ENCODE assay signal across 24 cellular contexts in genomic region chr12:108788911-108789310, GRCh38. TPM values are rescaled to one million over a fixed set of nuclear protein-coding genes. Genes with fewer than 3 reads are reported as not detected.
DNase-seq lines count a peak whose midpoint lies in the region; ATAC-seq and TF ChIP-seq lines count a peak whose summit lies in the region.
"Had no signal": no experiment of that assay in that cellular context is flagged by ENCODE, and none has a peak within 500 bp of the region (broad histone marks: within the 10 kb centered on the region; RNA-seq: fewer than 3 reads in every experiment).

No MANE protein-coding gene starts in this region.

- H3K9me3 Mint-ChIP-seq in HFFc6 (no peaks in the 10 kb centered on the region), brain (no peaks in the 10 kb centered on the region)
- no peaks in the 10 kb centered on the region for H3K9me3 Mint-ChIP-seq in stimulated activated effector memory CD8-positive, alpha-beta T cell treated with anti-CD3 and anti-CD28 coated beads, Interleukin-12 subunit alpha, Interleukin-12 subunit beta, amount 100 ng/mL, for 72 hours
- H3K9me3 Mint-ChIP-seq: activated naive CD8-positive, alpha-beta T cell treated with anti-CD3 and anti-CD28 coated beads for 36 hours; activated T-cell treated with anti-CD3 and anti-CD28 coated beads, Interleukin-2, amount 50 U/mL, for 24 hours; stimulated activated naive B cell treated with anti-CD40 and anti-IgM and Interleukin-4, amounts not matched to agents 10 μg/mL and 1 μg/mL and 100 μg/mL, for 72 hours had no signal

- H3K4me3 ChIP-seq in muscle layer of colon (ENCODE audit: low read depth in 1 of 2, low read length in 2 of 2) (peak overlapping the region in 1 of 2 donors; percentile 22), prostate gland (no peak overlapping the region)
- H3K4me3 ChIP-seq: BLaER1 treated with 17β-estradiol and CSF1 and Interleukin-3, amounts not matched to agents 10 nM and 100 nM; thoracic aorta had no signal

- peak overlapping the region; percentile 23 for H3K4me3 Mint-ChIP-seq in HFFc6
- no peak overlapping the region for H3K4me3 Mint-ChIP-seq in brain
- H3K4me3 Mint-ChIP-seq in stimulated activated effector memory CD8-positive, alpha-beta T cell treated with anti-CD3 and anti-CD28 coated beads, Interleukin-12 subunit alpha, Interleukin-12 subunit beta, amount 100 ng/mL, for 72 hours = no peak overlapping the region
- H3K4me3 Mint-ChIP-seq: activated naive CD8-positive, alpha-beta T cell treated with anti-CD3 and anti-CD28 coated beads for 36 hours; activated T-cell treated with anti-CD3 and anti-CD28 coated beads, Interleukin-2, amount 50 U/mL, for 24 hours; stimulated activated naive B cell treated with anti-CD40 and anti-IgM and Interleukin-4, amounts not matched to agents 10 μg/mL and 1 μg/mL and 100 μg/mL, for 72 hours had no signal

- H3K27ac Mint-ChIP-seq in HFFc6 (peak overlapping the region; percentile 40), brain (peak overlapping the region in 3 of 5 experiments; percentile 28 to 61 (median 54))
- H3K27ac Mint-ChIP-seq in stimulated activated effector memory CD8-positive, alpha-beta T cell treated with anti-CD3 and anti-CD28 coated beads, Interleukin-12 subunit alpha, Interleukin-12 subunit beta, amount 100 ng/mL, for 72 hours = peak overlapping the region; percentile 89
- H3K27ac Mint-ChIP-seq: activated naive CD8-positive, alpha-beta T cell treated with anti-CD3 and anti-CD28 coated beads for 36 hours; activated T-cell treated with anti-CD3 and anti-CD28 coated beads, Interleukin-2, amount 50 U/mL, for 24 hours had no signal

- DNase-seq in HFFc6 = no peak
- no peak for DNase-seq in stimulated activated effector memory CD8-positive, alpha-beta T cell treated with anti-CD3 and anti-CD28 coated beads, Interleukin-12 subunit alpha, Interleukin-12 subunit beta, amount 100 ng/mL, for 72 hours (ENCODE audit: low spot score in 2 of 2)
- no peak for DNase-seq in prostate gland (ENCODE audit: low spot score)
- no peak for DNase-seq in activated effector memory CD4-positive, alpha-beta T cell treated with anti-CD3 and anti-CD28 coated beads, Interleukin-2, amount 50 U/mL, for 16 hours
- DNase-seq: activated CD4-positive, alpha-beta T cell treated with anti-CD3 and anti-CD28 coated beads, Interleukin-2, amount 50 U/mL, for 1 hour; activated CD4-positive, CD25-positive, alpha-beta regulatory T cell; activated gamma-delta T cell; activated naive CD8-positive, alpha-beta T cell treated with anti-CD3 and anti-CD28 coated beads for 36 hours; activated T-cell treated with anti-CD3 and anti-CD28 coated beads, Interleukin-2, amount 50 U/mL, for 24 hours; EL; foreskin melanocyte; hippocampal formation; Kasumi-1; NCI-H146; NCI-H446; RPMI8226; stimulated activated CD4-positive, alpha-beta T cell treated with anti-CD3 and anti-CD28 coated beads, Interleukin-15, amount 100 ng/mL, for 24 hours; stimulated activated naive B cell treated with anti-CD40 and anti-IgM and Interleukin-4, amounts not matched to agents 10 μg/mL and 1 μg/mL and 100 μg/mL, for 72 hours; T-helper 1 cell had no signal

- H3K9me3 ChIP-seq in muscle layer of colon (ENCODE audit: low read length) (no peaks in the 10 kb centered on the region), prostate gland (no peaks in the 10 kb centered on the region)
- H3K9me3 ChIP-seq: BLaER1 treated with 17β-estradiol and CSF1 and Interleukin-3, amounts not matched to agents 10 nM and 100 nM; thoracic aorta had no signal

- H3K36me3 ChIP-seq in muscle layer of colon (ENCODE audit: insufficient read depth, low read length) (peaks cover 24% of the 10 kb centered on the region), prostate gland (no peaks in the 10 kb centered on the region)

- WGBS in prostate gland = 85% methylated on average over 10 of the region's 10 CpGs

- H3K27me3 Mint-ChIP-seq in HFFc6 (ENCODE audit: insufficient read depth) (peaks cover 14% of the 10 kb centered on the region), brain (peaks cover 2% of the 10 kb centered on the region)
- H3K27me3 Mint-ChIP-seq: activated naive CD8-positive, alpha-beta T cell treated with anti-CD3 and anti-CD28 coated beads for 36 hours; activated T-cell treated with anti-CD3 and anti-CD28 coated beads, Interleukin-2, amount 50 U/mL, for 24 hours; stimulated activated naive B cell treated with anti-CD40 and anti-IgM and Interleukin-4, amounts not matched to agents 10 μg/mL and 1 μg/mL and 100 μg/mL, for 72 hours had no signal

- peaks cover 64% of the 10 kb centered on the region for H3K4me1 ChIP-seq in muscle layer of colon (ENCODE audit: insufficient read depth, low read length)
- no peaks in the 10 kb centered on the region for H3K4me1 ChIP-seq in prostate gland (replicated peaks)

- TF ChIP-seq POLR2A in prostate gland (IDR thresholded peaks at IDR 0.05) = no peak

- peak overlapping the region; percentile 88 for H3K27ac ChIP-seq in muscle layer of colon (ENCODE audit: low read depth, low read length)
- no peak overlapping the region for H3K27ac ChIP-seq in prostate gland
- H3K27ac ChIP-seq: BLaER1 treated with 17β-estradiol and CSF1 and Interleukin-3, amounts not matched to agents 10 nM and 100 nM had no signal

- ATAC-seq in stimulated activated effector memory CD8-positive, alpha-beta T cell treated with anti-CD3 and anti-CD28 coated beads, Interleukin-12 subunit alpha, Interleukin-12 subunit beta, amount 100 ng/mL, for 72 hours = peak; percentile 20
- ATAC-seq in HG03460 (IDR thresholded peaks at IDR 0.05; ENCODE audit: unreplicated experiment) = no peak
- ATAC-seq: stimulated activated naive B cell treated with anti-CD40 and anti-IgM and Interleukin-4, amounts not matched to agents 10 μg/mL and 1 μg/mL and 100 μg/mL, for 72 hours had no signal

- H3K27me3 ChIP-seq in muscle layer of colon (ENCODE audit: control insufficient read depth in 1 of 2, insufficient read depth in 2 of 2, low read length in 2 of 2) = no peaks in the 10 kb centered on the region
- H3K27me3 ChIP-seq in prostate gland (replicated peaks; ENCODE audit: insufficient read depth) = no peaks in the 10 kb centered on the region
- H3K27me3 ChIP-seq: BLaER1 treated with 17β-estradiol and CSF1 and Interleukin-3, amounts not matched to agents 10 nM and 100 nM had no signal

- intact Hi-C loops in prostate gland (cut with DNase I) = no loop called here

- no peak overlapping the region for H3K9ac ChIP-seq in muscle layer of colon (ENCODE audit: low read length)
- H3K9ac ChIP-seq: BLaER1 treated with 17β-estradiol and CSF1 and Interleukin-3, amounts not matched to agents 10 nM and 100 nM had no signal

- H3K36me3 Mint-ChIP-seq in HFFc6 (ENCODE audit: low read depth) (peaks cover 48% of the 10 kb centered on the region), brain (peaks cover 51% of the 10 kb centered on the region)
- H3K36me3 Mint-ChIP-seq in stimulated activated effector memory CD8-positive, alpha-beta T cell treated with anti-CD3 and anti-CD28 coated beads, Interleukin-12 subunit alpha, Interleukin-12 subunit beta, amount 100 ng/mL, for 72 hours = peaks cover 100% of the 10 kb centered on the region

- no peak for TF ChIP-seq CTCF in HFFc6 (IDR thresholded peaks at IDR 0.05)
- TF ChIP-seq CTCF in brain (conservative IDR thresholded peaks at IDR 0.05) = no peak
- TF ChIP-seq CTCF in prostate gland (IDR thresholded peaks at IDR 0.05) = no peak

- H3K4me1 Mint-ChIP-seq in HFFc6 (ENCODE audit: low read depth) (0 out of 2 replicates have a peak, but pooled peaks cover 7% of the 10 kb centered on the region), brain (peaks cover 18% of the 10 kb centered on the region)
- peaks cover 11% of the 10 kb centered on the region for H3K4me1 Mint-ChIP-seq in stimulated activated effector memory CD8-positive, alpha-beta T cell treated with anti-CD3 and anti-CD28 coated beads, Interleukin-12 subunit alpha, Interleukin-12 subunit beta, amount 100 ng/mL, for 72 hours
- H3K4me1 Mint-ChIP-seq: activated naive CD8-positive, alpha-beta T cell treated with anti-CD3 and anti-CD28 coated beads for 36 hours; stimulated activated naive B cell treated with anti-CD40 and anti-IgM and Interleukin-4, amounts not matched to agents 10 μg/mL and 1 μg/mL and 100 μg/mL, for 72 hours had no signal

RNA-seq across cellular contexts. Expression of gene CORO1C, which starts 57.6 kb away (rescaled TPM):
- 100 to 1,000 TPM; 541 to 709 (median 649) TPM for total RNA-seq in HFFc6 (2021; fragmentation: NEBNext Ultra II Directional; extraction: Animal tissue kit (Norgen Biotek cat#: 25700))
- polyA plus RNA-seq in brain (ENCODE audit: insufficient read depth, low read depth, low replicate concordance) = 78.9 TPM
- total RNA-seq in prostate gland = 100 to 1,000 TPM in 1 of 2 donors, 10 to 100 TPM in 1; 34.9 to 105 TPM

Comparison
In these comparisons a context has a peak if more than half of its experiments do, and no peak if none do; other contexts are left out.
1. RNA of gene CORO1C, which starts 57.6 kb away (total RNA-seq): 541 to 709 TPM in HFFc6; 34.9 to 105 TPM in prostate gland; every median in the first group is over 4 times any median in the second.
2. Peak in every context shown above with its lines, with median percentiles within 50 percentile points of each other: H3K27ac Mint-ChIP-seq.